ENCODE assay signal across 8 cellular contexts in genomic region chr22:23838686-23839468, GRCh38. TPM values are rescaled to one million over a fixed set of nuclear protein-coding genes. Genes with fewer than 3 reads are reported as not detected.
DNase-seq lines count a peak whose midpoint lies in the region; ATAC-seq lines count a peak whose summit lies in the region.

DERL3 (minus strand) TSS chr22:23839006; CDS start chr22:23838987, 19 bp downstream.

- ATAC-seq in GM19043 (IDR thresholded peaks at IDR 0.05; ENCODE audit: low read depth, unreplicated experiment) = peak; percentile 84
- ATAC-seq in HG03354 (IDR thresholded peaks at IDR 0.05; ENCODE audit: poor library complexity, severe bottlenecking, unreplicated experiment) = peak; percentile 81
- peak; percentile 82 for ATAC-seq in left lobe of liver

- CTCF ChIA-PET in activated CD4-positive, alpha-beta T cell treated with anti-CD3 and anti-CD28 coated beads, Interleukin-2, amount 10 ng/mL, durations not matched to agents 7 days and 5 days (lab: Charles Lee) = interaction anchor here (0.9 to 2.4 kb wide), 2 partner anchors 11 to 19 kb away, joined by 3 to 8 read pairs; partner anchors contain the start of gene SLC2A11

- no peaks in the 10 kb centered on the region for H3K9me3 Mint-ChIP-seq in activated CD4-positive, alpha-beta T cell treated with anti-CD3 and anti-CD28 coated beads, Interleukin-2, amount 10 ng/mL, durations not matched to agents 7 days and 5 days

- H3K36me3 Mint-ChIP-seq in activated CD4-positive, alpha-beta T cell treated with anti-CD3 and anti-CD28 coated beads, Interleukin-2, amount 10 ng/mL, durations not matched to agents 7 days and 5 days (ENCODE audit: low read depth) = peaks cover 2% of the 10 kb centered on the region

- H3K4me1 Mint-ChIP-seq in activated CD4-positive, alpha-beta T cell treated with anti-CD3 and anti-CD28 coated beads, Interleukin-2, amount 10 ng/mL, durations not matched to agents 7 days and 5 days = peaks cover 22% of the 10 kb centered on the region

- H3K27me3 Mint-ChIP-seq in activated CD4-positive, alpha-beta T cell treated with anti-CD3 and anti-CD28 coated beads, Interleukin-2, amount 10 ng/mL, durations not matched to agents 7 days and 5 days = no peaks in the 10 kb centered on the region

- peak within 1 kb of the TSS; percentile 88 for H3K4me3 Mint-ChIP-seq in activated CD4-positive, alpha-beta T cell treated with anti-CD3 and anti-CD28 coated beads, Interleukin-2, amount 10 ng/mL, durations not matched to agents 7 days and 5 days

- peak within 1 kb of the TSS; percentile 88 for H3K27ac Mint-ChIP-seq in activated CD4-positive, alpha-beta T cell treated with anti-CD3 and anti-CD28 coated beads, Interleukin-2, amount 10 ng/mL, durations not matched to agents 7 days and 5 days

- POLR2A ChIA-PET in activated CD4-positive, alpha-beta T cell treated with anti-CD3 and anti-CD28 coated beads, Interleukin-2, amount 10 ng/mL, durations not matched to agents 7 days and 5 days (lab: Charles Lee) = no interaction called here

- DNase-seq in AG08395 (ENCODE audit: low spot score) (peak; percentile 85), NCI-H510A treated with DMSO at 0.1 percent for 48 hours (lab: John Stamatoyannopoulos, UW) (peak; percentile 95), cortex of kidney (lab: John Stamatoyannopoulos, UW) (peak; percentile 37), left lobe of liver (ENCODE audit: low spot score) (peak; percentile 98)
- DNase-seq in activated CD4-positive, alpha-beta T cell treated with anti-CD3 and anti-CD28 coated beads, Interleukin-2, amount 10 ng/mL, durations not matched to agents 7 days and 5 days = peak; percentile 97
- peak; percentile 97 for DNase-seq in stimulated activated CD4-positive, alpha-beta T cell treated with anti-CD3 and anti-CD28 coated beads, Interleukin-1b, Interleukin-23, amount 100 ng/mL, for 48 hours

RNA-seq across cellular contexts. Expression of gene DERL3, which starts in this region (rescaled TPM):
- total RNA-seq in activated CD4-positive, alpha-beta T cell treated with anti-CD3 and anti-CD28 coated beads, Interleukin-2, amount 10 ng/mL, durations not matched to agents 7 days and 5 days = 1 to 10 TPM; 9.0 to 9.9 TPM
- 4.7 TPM for total RNA-seq in left lobe of liver

Comparison
In these comparisons a context has a peak if more than half of its experiments do, and no peak if none do; other contexts are left out.
1. Peak in every context shown above with its lines: DNase-seq and ATAC-seq.
2. DNase-seq: peak in every context shown above with its lines; median percentile 98 in left lobe of liver; 97 in activated CD4-positive, alpha-beta T cell treated with anti-CD3 and anti-CD28 coated beads, Interleukin-2, amount 10 ng/mL, durations not matched to agents 7 days and 5 days; 97 in stimulated activated CD4-positive, alpha-beta T cell treated with anti-CD3 and anti-CD28 coated beads, Interleukin-1b, Interleukin-23, amount 100 ng/mL, for 48 hours; 95 in NCI-H510A treated with DMSO at 0.1 percent for 48 hours; 85 in AG08395; 37 in cortex of kidney.